8 cellular contexts compared by ENCODE assay signal in genomic region chr22:22810018-22810427, GRCh38.
A peak's percentile ranks its signal among the peaks of the same experiment; 100 is the strongest.
DNase-seq lines count a peak whose midpoint lies in the region; ATAC-seq, FAIRE-seq and TF ChIP-seq lines count a peak whose summit lies in the region.

No MANE protein-coding gene starts in this region.

- H3K4me3 Mint-ChIP-seq in immature natural killer cell: peak overlapping the region in 2 of 5 donors; percentile 12 to 25

- H3K9me3 Mint-ChIP-seq in activated naive CD4-positive, alpha-beta T cell treated with anti-CD3 and anti-CD28 coated beads, Interleukin-2, amount 50 U/mL, for 72 hours: no peaks in the 10 kb centered on the region
- H3K9me3 Mint-ChIP-seq in immature natural killer cell: peaks cover 0 to 9% (median 0%) of the 10 kb centered on the region in 6 donors

- peak; percentile 95 for FAIRE-seq in GM12891 (lab: Jason Lieb, UNC)

- DNase-seq in GM12891 (ENCODE audit: insufficient read length, low spot score): no peak
- peak in 1 of 2 donors; percentile 70 for DNase-seq in activated naive CD4-positive, alpha-beta T cell treated with anti-CD3 and anti-CD28 coated beads, Interleukin-2, amount 50 U/mL, for 72 hours (ENCODE audit: low spot score in 2 of 2)
- DNase-seq in immature natural killer cell: peak; percentile 57 to 78 (median 77)
- DNase-seq in stimulated activated CD4-positive, alpha-beta T cell treated with anti-CD3 and anti-CD28 coated beads, Interleukin-4, amount 100 ng/mL, for 1 hour: peak; percentile 66
- no peak for DNase-seq in SIG-M5 (lab: John Stamatoyannopoulos, UW)
- no peak for DNase-seq in SKM-1 treated with dmso at 0.1 percent for 144 hours (lab: John Stamatoyannopoulos, UW; ENCODE audit: unreplicated experiment)

- H2AFZ ChIP-seq in OCI-LY1 (ENCODE audit: low read length): no peak overlapping the region

- H3K9me3 ChIP-seq in OCI-LY1 (ENCODE audit: low read length): no peaks in the 10 kb centered on the region

- H3K36me3 ChIP-seq in OCI-LY1 (ENCODE audit: insufficient read depth, low read length): no peaks in the 10 kb centered on the region

- H3K36me3 Mint-ChIP-seq in activated naive CD4-positive, alpha-beta T cell treated with anti-CD3 and anti-CD28 coated beads, Interleukin-2, amount 50 U/mL, for 72 hours: no peaks in the 10 kb centered on the region
- peaks cover 12 to 22% (median 14%) of the 10 kb centered on the region in 3 donors for H3K36me3 Mint-ChIP-seq in immature natural killer cell

- peak; percentile 14; the same call in 1 of the 2 replicates for TF ChIP-seq CTCF in OCI-LY1 (IDR thresholded peaks at IDR 0.05; ENCODE audit: low read length)

- H3K9ac ChIP-seq in OCI-LY1 (ENCODE audit: low read length): no peak overlapping the region; the same call in 1 of the 2 replicates

- H3K27me3 Mint-ChIP-seq in immature natural killer cell (ENCODE audit: low read depth in 3 of 3): peaks cover 0 to 1% (median 0%) of the 10 kb centered on the region in 3 donors

- H3K4me1 Mint-ChIP-seq in immature natural killer cell: peaks cover 75 to 87% of the 10 kb centered on the region in 2 donors

- H3K27me3 ChIP-seq in OCI-LY1 (ENCODE audit: insufficient read depth, low read length): no peaks in the 10 kb centered on the region

- H3K4me1 ChIP-seq in OCI-LY1 (ENCODE audit: insufficient read depth, low read length, severe bottlenecking): peaks cover 38% of the 10 kb centered on the region

- H3K27ac ChIP-seq in OCI-LY1 (ENCODE audit: low read depth, low read length, poor library complexity, severe bottlenecking): peak overlapping the region; percentile 90

- H3F3A ChIP-seq in OCI-LY1 (ENCODE audit: insufficient read depth, low read length): no peaks in the 10 kb centered on the region

- TF ChIP-seq POLR2A in GM12891 (IDR thresholded peaks at IDR 0.05; ENCODE audit: low read depth, low read length): no peak

- H3K79me2 ChIP-seq in OCI-LY1 (ENCODE audit: insufficient read depth, low read length): no peaks in the 10 kb centered on the region

- no peaks in the 10 kb centered on the region for H3K9me2 ChIP-seq in OCI-LY1 (ENCODE audit: low read depth, low read length)

- no peak overlapping the region for H3K4me2 ChIP-seq in OCI-LY1 (ENCODE audit: low read length)

- H3K27ac Mint-ChIP-seq in activated naive CD4-positive, alpha-beta T cell treated with anti-CD3 and anti-CD28 coated beads, Interleukin-2, amount 50 U/mL, for 72 hours: no peak overlapping the region
- H3K27ac Mint-ChIP-seq in immature natural killer cell: peak overlapping the region; percentile 1 to 85 (median 71)

- ATAC-seq in activated naive CD4-positive, alpha-beta T cell treated with anti-CD3 and anti-CD28 coated beads, Interleukin-2, amount 50 U/mL, for 72 hours: peak; percentile 68 to 79
- ATAC-seq in GM19455 (IDR thresholded peaks at IDR 0.05; ENCODE audit: unreplicated experiment): no peak

- H4K20me1 ChIP-seq in OCI-LY1 (ENCODE audit: insufficient read depth, low read length): no peaks in the 10 kb centered on the region

- H3K4me3 ChIP-seq in OCI-LY1 (ENCODE audit: low read depth, low read length, poor library complexity, severe bottlenecking): no peak overlapping the region

TF ChIP-seq in GM12891, 5 proteins besides CTCF, POLR2A, EP300 and RAD21:
- TF ChIP-seq POU2F2 (IDR thresholded peaks at IDR 0.05; ENCODE audit: low read depth, low read length) (0 out of 2 replicates have a peak, but pooled peaks have one; percentile 18), TAF1 (IDR thresholded peaks at IDR 0.05; ENCODE audit: low read depth, low read length) (no peak), PAX5 (IDR thresholded peaks at IDR 0.05; ENCODE audit: insufficient read depth, low read length, severe bottlenecking) (no peak), POLR2AphosphoS5 (IDR thresholded peaks at IDR 0.05; ENCODE audit: low read depth, low read length) (no peak), SPI1 (IDR thresholded peaks at IDR 0.05; ENCODE audit: low read depth, low read length) (no peak)
TF ChIP-seq in GM12891: peak in this region for 1.

Comparison
In these comparisons a context has a peak if more than half of its experiments do, and no peak if none do; other contexts are left out.
1. DNase-seq: peak in immature natural killer cell (3 of 3) and stimulated activated CD4-positive, alpha-beta T cell treated with anti-CD3 and anti-CD28 coated beads, Interleukin-4, amount 100 ng/mL, for 1 hour (single experiment); none in GM12891 (single experiment), SIG-M5 (single experiment) and SKM-1 treated with dmso at 0.1 percent for 144 hours (single experiment).
2. H3K27ac Mint-ChIP-seq: peak in immature natural killer cell (6 of 6); none in activated naive CD4-positive, alpha-beta T cell treated with anti-CD3 and anti-CD28 coated beads, Interleukin-2, amount 50 U/mL, for 72 hours (0 of 2).